9 cellular contexts compared by ENCODE assay signal in the genomic region with DNA sequence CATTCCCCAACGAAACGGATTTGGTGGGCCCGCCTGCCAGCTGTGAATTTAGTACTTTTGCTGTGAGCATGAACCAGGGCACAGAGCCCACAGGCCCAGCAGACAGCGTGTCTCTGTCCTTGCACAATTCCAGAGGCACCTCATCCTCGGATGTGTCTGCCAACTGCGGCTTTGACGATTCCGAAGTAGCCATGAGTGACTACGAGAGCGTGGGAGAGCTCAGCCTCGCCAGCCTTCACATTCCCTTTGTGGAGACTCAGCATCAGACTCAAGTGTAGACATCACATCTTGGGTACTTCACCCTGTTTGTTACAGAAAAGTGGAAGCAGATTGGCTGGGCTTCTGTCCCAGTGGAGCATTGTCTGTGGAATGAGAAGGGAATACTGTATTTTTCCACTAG.
"Had no signal": no experiment of that assay in that cellular context is flagged by ENCODE, and none has a peak within 500 bp of the region (broad histone marks: within the 10 kb centered on the region; RNA-seq: fewer than 3 reads in every experiment).

No MANE protein-coding gene starts in this region.

- H3K4me3 ChIP-seq: GM23338, HAP-1 had no signal

- H3K4me1 ChIP-seq: HAP-1 had no signal

- H3K4me3 Mint-ChIP-seq: GM23338, HFFc6, IgD-negative memory B cell had no signal

- H2AFZ ChIP-seq: GM23338 had no signal

- FAIRE-seq: HepG2 had no signal

- H3K9me3 Mint-ChIP-seq: GM23338, HFFc6, IgD-negative memory B cell had no signal

- H3K4me1 Mint-ChIP-seq: IgD-negative memory B cell had no signal

- H3K4me2 ChIP-seq: GM23338 had no signal

- DNase-seq: H7, HFFc6, KBM-7 had no signal

- H3K9me3 ChIP-seq: HAP-1 had no signal

- ATAC-seq: GM23338, HCT116, HepG2 had no signal

- H3K27ac Mint-ChIP-seq: GM23338, HFFc6, IgD-negative memory B cell had no signal

- H3K27ac ChIP-seq: HL-60 had no signal

- H3K27me3 Mint-ChIP-seq: IgD-negative memory B cell had no signal

- H3K36me3 Mint-ChIP-seq: IgD-negative memory B cell had no signal

- H3K36me3 ChIP-seq: HAP-1 had no signal
